Comparison of ENCODE assay signal across 9 cellular contexts in genomic region chr9:90802534-90802933, GRCh38. TPM values are rescaled to one million over a fixed set of nuclear protein-coding genes. Genes with fewer than 3 reads are reported as not detected.
DNase-seq lines count a peak whose midpoint lies in the region; ATAC-seq and TF ChIP-seq lines count a peak whose summit lies in the region.
"Had no signal": no experiment of that assay in that cellular context is flagged by ENCODE, and none has a peak within 500 bp of the region (broad histone marks: within the 10 kb centered on the region; RNA-seq: fewer than 3 reads in every experiment).

No MANE protein-coding gene starts in this region.

- CTCF ChIA-PET in MCF 10A (lab: Yijun Ruan, JAX): no interaction called here

- intact Hi-C loops in MCF 10A (cut with micrococcal nuclease): no loop called here

- H3K4me3 ChIP-seq in BLaER1: peak overlapping the region; percentile 85
- peak overlapping the region; percentile 77 to 81 for H3K4me3 ChIP-seq in mucosa of rectum (ENCODE audit: low read length in 2 of 2)

- ATAC-seq in GM21367 (IDR thresholded peaks at IDR 0.05; ENCODE audit: unreplicated experiment): no peak
- ATAC-seq in HG03457 (IDR thresholded peaks at IDR 0.05; ENCODE audit: unreplicated experiment): no peak

- TF ChIP-seq CTCF in MCF 10A (IDR thresholded peaks at IDR 0.05; ENCODE audit: unreplicated experiment): no peak

- peaks cover 7% of the 10 kb centered on the region; the same call in 1 of the 2 replicates for H4K20me1 ChIP-seq in BLaER1

- POLR2A ChIA-PET in MCF 10A (lab: Yijun Ruan, JAX): no interaction called here

- H3K4me1 Mint-ChIP-seq in IgD-negative memory B cell (peaks cover 57 to 65% (median 62%) of the 10 kb centered on the region in 3 donors), MCF 10A (ENCODE audit: insufficient read depth, unreplicated experiment) (no peaks in the 10 kb centered on the region)

- no TSS peak for BruUV-seq in MCF 10A (replicated peaks; lab: Mats Ljungman, UMichigan)

- H3K9ac ChIP-seq in BLaER1 (peak overlapping the region; percentile 89), mucosa of rectum (ENCODE audit: low read depth in 1 of 2, low read length in 2 of 2) (peak overlapping the region; percentile 86 to 91)

- H3K4me3 Mint-ChIP-seq in IgD-negative memory B cell: peak overlapping the region; percentile 95 to 97 (median 96)
- peak overlapping the region; percentile 77 for H3K4me3 Mint-ChIP-seq in MCF 10A (ENCODE audit: unreplicated experiment)

- H3K27ac Mint-ChIP-seq in IgD-negative memory B cell: peak overlapping the region; percentile 82 to 94 (median 93)
- H3K27ac Mint-ChIP-seq in MCF 10A (ENCODE audit: low read depth, unreplicated experiment): no peak overlapping the region

- no peaks in the 10 kb centered on the region for H3K27me3 ChIP-seq in BLaER1
- H3K27me3 ChIP-seq in mucosa of rectum (ENCODE audit: control insufficient read depth in 2 of 2, insufficient read depth in 2 of 2, low read length in 2 of 2): no peaks in the 10 kb centered on the region

- H3K9me3 ChIP-seq in BLaER1: peaks cover 4% of the 10 kb centered on the region; the same call in 1 of the 2 replicates
- H3K9me3 ChIP-seq in mucosa of rectum (ENCODE audit: control insufficient read depth in 2 of 2, low read length in 2 of 2): no peaks in the 10 kb centered on the region

- H3K4me1 ChIP-seq in BLaER1 (peaks cover 51% of the 10 kb centered on the region), mucosa of rectum (ENCODE audit: control insufficient read depth in 2 of 2, insufficient read depth in 2 of 2, low read length in 2 of 2) (peaks cover 9 to 11% of the 10 kb centered on the region in 2 donors)

- H3K27ac ChIP-seq in BLaER1 (peak overlapping the region; percentile 93), mucosa of rectum (ENCODE audit: low read depth in 2 of 2, low read length in 2 of 2) (peak overlapping the region in 1 of 2 donors; percentile 92)
- H3K27ac ChIP-seq: cardiac muscle cell had no signal

- peaks cover 4% of the 10 kb centered on the region for H3K36me3 Mint-ChIP-seq in IgD-negative memory B cell
- H3K36me3 Mint-ChIP-seq in MCF 10A (ENCODE audit: insufficient read depth, unreplicated experiment): no peaks in the 10 kb centered on the region

- no peak for DNase-seq in MCF 10A (ENCODE audit: unreplicated experiment)
- no peak for DNase-seq in stimulated activated CD4-positive, alpha-beta T cell treated with anti-CD3 and anti-CD28 coated beads, Interleukin-4, amount 100 ng/mL, for 4 hours
- no peak for DNase-seq in activated effector memory CD4-positive, alpha-beta T cell treated with Interleukin-2 at 50 U/mL for 16 hours

- H3K36me3 ChIP-seq in BLaER1 (no peaks in the 10 kb centered on the region), mucosa of rectum (ENCODE audit: control insufficient read depth in 2 of 2, insufficient read depth in 2 of 2, low read length in 2 of 2) (peaks cover 0 to 4% of the 10 kb centered on the region in 2 donors)
- H3K36me3 ChIP-seq: cardiac muscle cell had no signal

- H3K27me3 Mint-ChIP-seq in IgD-negative memory B cell (no peaks in the 10 kb centered on the region), MCF 10A (ENCODE audit: insufficient read depth, unreplicated experiment) (peaks cover 21% of the 10 kb centered on the region)

- H3K4me2 ChIP-seq in BLaER1: peak overlapping the region; percentile 92

- H3K9me3 Mint-ChIP-seq in IgD-negative memory B cell (peaks cover 0 to 1% (median 0%) of the 10 kb centered on the region in 3 donors), MCF 10A (ENCODE audit: unreplicated experiment) (no peaks in the 10 kb centered on the region)

RNA-seq across cellular contexts. Expression of gene SYK, which starts 0.9 kb away (rescaled TPM):
- polyA plus RNA-seq in IgD-negative memory B cell: 314 TPM
- 5.9 and 6.7 TPM in 2 replicates for total RNA-seq in MCF 10A (2022)
- total RNA-seq: cardiac muscle cell had no signal
- polyA plus RNA-seq: cardiac muscle cell had no signal
